In genomic region chr2:218397502-218398436, GRCh38 we compare ENCODE assay signal across 1 cellular context.
A peak's percentile ranks its signal among the peaks of the same experiment; 100 is the strongest.
TF ChIP-seq lines count a peak whose summit lies in the region.

No MANE protein-coding gene starts in this region.

TF ChIP-seq in HepG2, 621 proteins besides CTCF, POLR2A, EP300 and RAD21 (continued from another document and continues in another):
- TF ChIP-seq, protein P1, sequence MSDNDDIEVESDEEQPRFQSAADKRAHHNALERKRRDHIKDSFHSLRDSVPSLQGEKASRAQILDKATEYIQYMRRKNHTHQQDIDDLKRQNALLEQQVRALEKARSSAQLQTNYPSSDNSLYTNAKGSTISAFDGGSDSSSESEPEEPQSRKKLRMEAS (IDR thresholded peaks at IDR 0.05) = no peak
- TF ChIP-seq GPBP1L1 (CRISPR knock-in tag; IDR thresholded peaks at IDR 0.05) (no peak), TBX3 (IDR thresholded peaks at IDR 0.05; ENCODE audit: borderline replicate concordance) (no peak; the same call in 1 of the 2 replicates), ZNF749 (CRISPR knock-in tag; IDR thresholded peaks at IDR 0.05; ENCODE audit: borderline replicate concordance) (peak; percentile 31; the same call in 1 of the 2 replicates), TCF7 (IDR thresholded peaks at IDR 0.05; ENCODE audit: low read depth) (peak; percentile 47; the same call in 1 of the 2 replicates), ZNF556 (CRISPR knock-in tag; IDR thresholded peaks at IDR 0.05; ENCODE audit: borderline replicate concordance) (peak; percentile 67; the same call in 1 of the 2 replicates), MAFK (conservative IDR thresholded peaks at IDR 0.05 in 1 of 2, IDR thresholded peaks at IDR 0.05 in 1 of 2; ENCODE audit: low read length in 2 of 2) (no peak), PAF1 (CRISPR knock-in tag; IDR thresholded peaks at IDR 0.05) (no peak; the same call in 1 of the 2 replicates), ARID2 (CRISPR knock-in tag; IDR thresholded peaks at IDR 0.05; ENCODE audit: borderline replicate concordance) (peak; percentile 36; the same call in 1 of the 2 replicates), ONECUT2 (CRISPR knock-in tag; IDR thresholded peaks at IDR 0.05) (no peak), SNAI1 (CRISPR knock-in tag; IDR thresholded peaks at IDR 0.05; ENCODE audit: borderline replicate concordance) (peak; percentile 67), POGK (CRISPR knock-in tag; conservative IDR thresholded peaks at IDR 0.05) (no peak; the same call in 1 of the 2 replicates), POLR2AphosphoS5 (IDR thresholded peaks at IDR 0.05; ENCODE audit: low read depth, low read length) (peak; percentile 91), SMARCE1 (IDR thresholded peaks at IDR 0.05; ENCODE audit: borderline replicate concordance) (no peak), ZSCAN25 (CRISPR knock-in tag; IDR thresholded peaks at IDR 0.05) (peak; percentile 80; the same call in 1 of the 2 replicates), TRIM22 (IDR thresholded peaks at IDR 0.05) (no peak), MIXL1 (CRISPR knock-in tag; IDR thresholded peaks at IDR 0.05) (peak; percentile 47), ZNF460 (CRISPR knock-in tag; IDR thresholded peaks at IDR 0.05; ENCODE audit: borderline replicate concordance) (peak; percentile 55; the same call in 1 of the 2 replicates), FOXA1 (IDR thresholded peaks at IDR 0.05) (no peak), FOXA1 (CRISPR knock-in tag; IDR thresholded peaks at IDR 0.05) (no peak), MXD4 (CRISPR knock-in tag; IDR thresholded peaks at IDR 0.05) (peak; percentile 67; the same call in 1 of the 2 replicates), ZNF235 (CRISPR knock-in tag; IDR thresholded peaks at IDR 0.05; ENCODE audit: borderline replicate concordance) (no peak; the same call in 1 of the 2 replicates), ZNF619 (CRISPR knock-in tag; IDR thresholded peaks at IDR 0.05) (no peak), KMT2B (CRISPR knock-in tag; IDR thresholded peaks at IDR 0.05) (peak; percentile 78), JUNB (CRISPR knock-in tag; IDR thresholded peaks at IDR 0.05; ENCODE audit: borderline replicate concordance) (no peak), PRMT3 (CRISPR knock-in tag; IDR thresholded peaks at IDR 0.05; ENCODE audit: borderline replicate concordance, low read depth) (peak; percentile 52; the same call in 1 of the 2 replicates), ZBTB4 (CRISPR knock-in tag; IDR thresholded peaks at IDR 0.05; ENCODE audit: borderline replicate concordance) (no peak), ZNF572 (CRISPR knock-in tag; IDR thresholded peaks at IDR 0.05) (peak; percentile 72; the same call in 1 of the 2 replicates), ZNF816 (CRISPR knock-in tag; IDR thresholded peaks at IDR 0.05; ENCODE audit: borderline replicate concordance) (peak; percentile 93), ATF4 (CRISPR knock-in tag; IDR thresholded peaks at IDR 0.05) (0 out of 4 replicates have a peak, but pooled peaks of 1 of the 2 experiments have one; percentile 13), EZH2 (conservative IDR thresholded peaks at IDR 0.05; ENCODE audit: low read depth, low read length) (no peak), MZF1 (CRISPR knock-in tag; IDR thresholded peaks at IDR 0.05; ENCODE audit: borderline replicate concordance) (no peak), NFATC3 (CRISPR knock-in tag; IDR thresholded peaks at IDR 0.05) (no peak), ZNF781 (CRISPR knock-in tag; IDR thresholded peaks at IDR 0.05; ENCODE audit: borderline replicate concordance, not compliant biosample characterization) (no peak), REPIN1 (CRISPR knock-in tag; IDR thresholded peaks at IDR 0.05; ENCODE audit: borderline replicate concordance, low read depth) (no peak; the same call in none of the 2 replicates)
- TF ChIP-seq, protein P2, sequence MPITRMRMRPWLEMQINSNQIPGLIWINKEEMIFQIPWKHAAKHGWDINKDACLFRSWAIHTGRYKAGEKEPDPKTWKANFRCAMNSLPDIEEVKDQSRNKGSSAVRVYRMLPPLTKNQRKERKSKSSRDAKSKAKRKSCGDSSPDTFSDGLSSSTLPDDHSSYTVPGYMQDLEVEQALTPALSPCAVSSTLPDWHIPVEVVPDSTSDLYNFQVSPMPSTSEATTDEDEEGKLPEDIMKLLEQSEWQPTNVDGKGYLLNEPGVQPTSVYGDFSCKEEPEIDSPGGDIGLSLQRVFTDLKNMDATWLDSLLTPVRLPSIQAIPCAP (CRISPR knock-in tag; IDR thresholded peaks at IDR 0.05; ENCODE audit: low read depth) = no peak
- TF ChIP-seq, protein P3, sequence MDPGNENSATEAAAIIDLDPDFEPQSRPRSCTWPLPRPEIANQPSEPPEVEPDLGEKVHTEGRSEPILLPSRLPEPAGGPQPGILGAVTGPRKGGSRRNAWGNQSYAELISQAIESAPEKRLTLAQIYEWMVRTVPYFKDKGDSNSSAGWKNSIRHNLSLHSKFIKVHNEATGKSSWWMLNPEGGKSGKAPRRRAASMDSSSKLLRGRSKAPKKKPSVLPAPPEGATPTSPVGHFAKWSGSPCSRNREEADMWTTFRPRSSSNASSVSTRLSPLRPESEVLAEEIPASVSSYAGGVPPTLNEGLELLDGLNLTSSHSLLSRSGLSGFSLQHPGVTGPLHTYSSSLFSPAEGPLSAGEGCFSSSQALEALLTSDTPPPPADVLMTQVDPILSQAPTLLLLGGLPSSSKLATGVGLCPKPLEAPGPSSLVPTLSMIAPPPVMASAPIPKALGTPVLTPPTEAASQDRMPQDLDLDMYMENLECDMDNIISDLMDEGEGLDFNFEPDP (CRISPR knock-in tag; conservative IDR thresholded peaks at IDR 0.05) = no peak
- TF ChIP-seq, protein P4, sequence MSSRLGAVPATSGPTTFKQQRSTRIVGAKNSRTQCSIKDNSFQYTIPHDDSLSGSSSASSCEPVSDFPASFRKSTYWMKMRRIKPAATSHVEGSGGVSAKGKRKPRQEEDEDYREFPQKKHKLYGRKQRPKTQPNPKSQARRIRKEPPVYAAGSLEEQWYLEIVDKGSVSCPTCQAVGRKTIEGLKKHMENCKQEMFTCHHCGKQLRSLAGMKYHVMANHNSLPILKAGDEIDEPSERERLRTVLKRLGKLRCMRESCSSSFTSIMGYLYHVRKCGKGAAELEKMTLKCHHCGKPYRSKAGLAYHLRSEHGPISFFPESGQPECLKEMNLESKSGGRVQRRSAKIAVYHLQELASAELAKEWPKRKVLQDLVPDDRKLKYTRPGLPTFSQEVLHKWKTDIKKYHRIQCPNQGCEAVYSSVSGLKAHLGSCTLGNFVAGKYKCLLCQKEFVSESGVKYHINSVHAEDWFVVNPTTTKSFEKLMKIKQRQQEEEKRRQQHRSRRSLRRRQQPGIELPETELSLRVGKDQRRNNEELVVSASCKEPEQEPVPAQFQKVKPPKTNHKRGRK (CRISPR knock-in tag; IDR thresholded peaks at IDR 0.05) = no peak; the same call in 1 of the 2 replicates
- TF ChIP-seq, protein P5, sequence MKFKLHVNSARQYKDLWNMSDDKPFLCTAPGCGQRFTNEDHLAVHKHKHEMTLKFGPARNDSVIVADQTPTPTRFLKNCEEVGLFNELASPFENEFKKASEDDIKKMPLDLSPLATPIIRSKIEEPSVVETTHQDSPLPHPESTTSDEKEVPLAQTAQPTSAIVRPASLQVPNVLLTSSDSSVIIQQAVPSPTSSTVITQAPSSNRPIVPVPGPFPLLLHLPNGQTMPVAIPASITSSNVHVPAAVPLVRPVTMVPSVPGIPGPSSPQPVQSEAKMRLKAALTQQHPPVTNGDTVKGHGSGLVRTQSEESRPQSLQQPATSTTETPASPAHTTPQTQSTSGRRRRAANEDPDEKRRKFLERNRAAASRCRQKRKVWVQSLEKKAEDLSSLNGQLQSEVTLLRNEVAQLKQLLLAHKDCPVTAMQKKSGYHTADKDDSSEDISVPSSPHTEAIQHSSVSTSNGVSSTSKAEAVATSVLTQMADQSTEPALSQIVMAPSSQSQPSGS (CRISPR knock-in tag; IDR thresholded peaks at IDR 0.05) = peak; percentile 33; the same call in 1 of the 2 replicates
- TF ChIP-seq, protein P6, sequence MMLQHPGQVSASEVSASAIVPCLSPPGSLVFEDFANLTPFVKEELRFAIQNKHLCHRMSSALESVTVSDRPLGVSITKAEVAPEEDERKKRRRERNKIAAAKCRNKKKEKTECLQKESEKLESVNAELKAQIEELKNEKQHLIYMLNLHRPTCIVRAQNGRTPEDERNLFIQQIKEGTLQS (CRISPR knock-in tag; IDR thresholded peaks at IDR 0.05) = peak; percentile 7; the same call in 1 of the 2 replicates
- TF ChIP-seq, protein P7, sequence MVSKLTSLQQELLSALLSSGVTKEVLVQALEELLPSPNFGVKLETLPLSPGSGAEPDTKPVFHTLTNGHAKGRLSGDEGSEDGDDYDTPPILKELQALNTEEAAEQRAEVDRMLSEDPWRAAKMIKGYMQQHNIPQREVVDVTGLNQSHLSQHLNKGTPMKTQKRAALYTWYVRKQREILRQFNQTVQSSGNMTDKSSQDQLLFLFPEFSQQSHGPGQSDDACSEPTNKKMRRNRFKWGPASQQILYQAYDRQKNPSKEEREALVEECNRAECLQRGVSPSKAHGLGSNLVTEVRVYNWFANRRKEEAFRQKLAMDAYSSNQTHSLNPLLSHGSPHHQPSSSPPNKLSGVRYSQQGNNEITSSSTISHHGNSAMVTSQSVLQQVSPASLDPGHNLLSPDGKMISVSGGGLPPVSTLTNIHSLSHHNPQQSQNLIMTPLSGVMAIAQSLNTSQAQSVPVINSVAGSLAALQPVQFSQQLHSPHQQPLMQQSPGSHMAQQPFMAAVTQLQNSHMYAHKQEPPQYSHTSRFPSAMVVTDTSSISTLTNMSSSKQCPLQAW (CRISPR knock-in tag; IDR thresholded peaks at IDR 0.05) = peak; percentile 97
- TF ChIP-seq, protein P8, sequence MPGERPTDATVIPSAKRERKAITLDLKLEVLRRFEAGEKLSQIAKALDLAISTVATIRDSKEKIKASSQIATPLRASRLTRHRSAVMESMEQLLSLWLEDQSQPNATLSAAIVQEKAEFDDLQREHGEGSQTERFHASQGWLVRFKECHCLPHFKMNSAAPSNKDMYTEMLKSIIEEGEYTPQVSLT (CRISPR knock-in tag; IDR thresholded peaks at IDR 0.05; ENCODE audit: borderline replicate concordance, low read depth) = no peak
